3 cellular contexts compared by ENCODE assay signal in the genomic region with DNA sequence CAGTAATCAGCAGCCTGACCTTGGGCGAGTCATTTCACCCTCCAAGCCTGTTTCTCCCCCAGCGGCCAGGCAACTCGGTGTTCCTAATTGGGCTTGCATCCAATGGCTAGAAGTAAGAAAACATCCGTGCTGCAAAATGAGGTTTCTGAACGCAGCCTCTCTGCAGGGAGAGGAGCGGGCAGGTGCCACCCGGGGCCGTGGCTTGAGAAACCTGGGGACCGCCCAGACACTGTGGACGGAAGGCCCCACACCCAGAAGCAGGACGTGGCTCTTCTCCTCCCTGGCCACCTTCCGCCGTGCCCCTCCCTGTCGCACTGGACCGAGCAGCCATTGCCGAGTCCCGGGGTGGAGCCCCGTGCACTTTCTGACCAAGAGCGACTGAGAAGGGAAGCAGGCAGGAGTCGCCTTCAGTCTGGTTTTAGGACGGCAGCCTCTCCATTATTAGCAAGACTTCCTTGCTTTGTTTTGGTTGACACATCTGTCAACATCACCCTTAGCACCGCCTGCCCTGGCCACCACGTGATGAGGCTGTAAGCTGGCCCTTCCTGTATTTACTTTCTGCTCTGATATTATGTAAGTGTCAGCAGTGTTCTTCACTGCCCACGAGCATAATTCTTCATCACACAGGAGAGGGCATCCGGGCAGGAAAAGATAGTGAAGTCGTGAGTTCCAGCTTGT.
TF ChIP-seq lines count a peak whose summit lies in the region.

No MANE protein-coding gene starts in this region.

TF ChIP-seq in Ishikawa, 13 proteins besides CTCF, POLR2A, EP300 and RAD21:
- TF ChIP-seq CEBPB (IDR thresholded peaks at IDR 0.05) (no peak), MAX (IDR thresholded peaks at IDR 0.05) (peak; percentile 85), YY1 (IDR thresholded peaks at IDR 0.05; ENCODE audit: low read depth) (0 out of 2 replicates have a peak, but pooled peaks have one; percentile 54), TEAD4 (IDR thresholded peaks at IDR 0.05) (no peak), NFIC (IDR thresholded peaks at IDR 0.05) (no peak), CREB1 (IDR thresholded peaks at IDR 0.05; ENCODE audit: low read depth) (no peak), FOXM1 (IDR thresholded peaks at IDR 0.05; ENCODE audit: borderline replicate concordance, low read depth) (no peak), ZBTB7A (IDR thresholded peaks at IDR 0.05; ENCODE audit: low read depth) (no peak)
- TF ChIP-seq, protein P1, sequence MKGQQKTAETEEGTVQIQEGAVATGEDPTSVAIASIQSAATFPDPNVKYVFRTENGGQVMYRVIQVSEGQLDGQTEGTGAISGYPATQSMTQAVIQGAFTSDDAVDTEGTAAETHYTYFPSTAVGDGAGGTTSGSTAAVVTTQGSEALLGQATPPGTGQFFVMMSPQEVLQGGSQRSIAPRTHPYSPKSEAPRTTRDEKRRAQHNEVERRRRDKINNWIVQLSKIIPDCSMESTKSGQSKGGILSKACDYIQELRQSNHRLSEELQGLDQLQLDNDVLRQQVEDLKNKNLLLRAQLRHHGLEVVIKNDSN (IDR thresholded peaks at IDR 0.05): peak; percentile 95
- TF ChIP-seq, protein P2, sequence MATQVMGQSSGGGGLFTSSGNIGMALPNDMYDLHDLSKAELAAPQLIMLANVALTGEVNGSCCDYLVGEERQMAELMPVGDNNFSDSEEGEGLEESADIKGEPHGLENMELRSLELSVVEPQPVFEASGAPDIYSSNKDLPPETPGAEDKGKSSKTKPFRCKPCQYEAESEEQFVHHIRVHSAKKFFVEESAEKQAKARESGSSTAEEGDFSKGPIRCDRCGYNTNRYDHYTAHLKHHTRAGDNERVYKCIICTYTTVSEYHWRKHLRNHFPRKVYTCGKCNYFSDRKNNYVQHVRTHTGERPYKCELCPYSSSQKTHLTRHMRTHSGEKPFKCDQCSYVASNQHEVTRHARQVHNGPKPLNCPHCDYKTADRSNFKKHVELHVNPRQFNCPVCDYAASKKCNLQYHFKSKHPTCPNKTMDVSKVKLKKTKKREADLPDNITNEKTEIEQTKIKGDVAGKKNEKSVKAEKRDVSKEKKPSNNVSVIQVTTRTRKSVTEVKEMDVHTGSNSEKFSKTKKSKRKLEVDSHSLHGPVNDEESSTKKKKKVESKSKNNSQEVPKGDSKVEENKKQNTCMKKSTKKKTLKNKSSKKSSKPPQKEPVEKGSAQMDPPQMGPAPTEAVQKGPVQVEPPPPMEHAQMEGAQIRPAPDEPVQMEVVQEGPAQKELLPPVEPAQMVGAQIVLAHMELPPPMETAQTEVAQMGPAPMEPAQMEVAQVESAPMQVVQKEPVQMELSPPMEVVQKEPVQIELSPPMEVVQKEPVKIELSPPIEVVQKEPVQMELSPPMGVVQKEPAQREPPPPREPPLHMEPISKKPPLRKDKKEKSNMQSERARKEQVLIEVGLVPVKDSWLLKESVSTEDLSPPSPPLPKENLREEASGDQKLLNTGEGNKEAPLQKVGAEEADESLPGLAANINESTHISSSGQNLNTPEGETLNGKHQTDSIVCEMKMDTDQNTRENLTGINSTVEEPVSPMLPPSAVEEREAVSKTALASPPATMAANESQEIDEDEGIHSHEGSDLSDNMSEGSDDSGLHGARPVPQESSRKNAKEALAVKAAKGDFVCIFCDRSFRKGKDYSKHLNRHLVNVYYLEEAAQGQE (IDR thresholded peaks at IDR 0.05; ENCODE audit: low read depth): no peak

TF ChIP-seq in SK-N-SH, 30 proteins besides CTCF, POLR2A, EP300 and RAD21 (continues in another document):
- TF ChIP-seq TAF1 (IDR thresholded peaks at IDR 0.05; ENCODE audit: borderline replicate concordance, low read depth, low read length) (no peak), EZH2phosphoT487 (IDR thresholded peaks at IDR 0.05; ENCODE audit: borderline replicate concordance, low read depth) (no peak), RCOR1 (IDR thresholded peaks at IDR 0.05; ENCODE audit: low read length) (no peak), PBX3 (IDR thresholded peaks at IDR 0.05) (no peak), POLR2AphosphoS5 (IDR thresholded peaks at IDR 0.05; ENCODE audit: low read depth, low read length) (no peak), GABPA (IDR thresholded peaks at IDR 0.05; ENCODE audit: low read depth) (peak; percentile 32; the same call in 1 of the 2 replicates), ELF1 (IDR thresholded peaks at IDR 0.05) (no peak), ZBTB33 (IDR thresholded peaks at IDR 0.05; ENCODE audit: borderline replicate concordance, low read depth) (no peak), SIN3A (IDR thresholded peaks at IDR 0.05; ENCODE audit: borderline replicate concordance, low read depth, low read length) (peak; percentile 97), JUND (IDR thresholded peaks at IDR 0.05) (no peak), FOXJ3 (CRISPR knock-in tag; IDR thresholded peaks at IDR 0.05) (no peak), RFX5 (IDR thresholded peaks at IDR 0.05; ENCODE audit: low read length) (no peak), MXI1 (IDR thresholded peaks at IDR 0.05; ENCODE audit: low read depth, low read length) (peak; percentile 98), MAX (IDR thresholded peaks at IDR 0.05; ENCODE audit: low read depth) (peak; percentile 95), CHD2 (IDR thresholded peaks at IDR 0.05; ENCODE audit: low read length, partially characterized antibody) (no peak), SMC3 (IDR thresholded peaks at IDR 0.05; ENCODE audit: low read depth, low read length) (no peak)
- TF ChIP-seq, protein P1 (IDR thresholded peaks at IDR 0.05; ENCODE audit: borderline replicate concordance, low read depth): peak; percentile 89
- TF ChIP-seq, protein P3, sequence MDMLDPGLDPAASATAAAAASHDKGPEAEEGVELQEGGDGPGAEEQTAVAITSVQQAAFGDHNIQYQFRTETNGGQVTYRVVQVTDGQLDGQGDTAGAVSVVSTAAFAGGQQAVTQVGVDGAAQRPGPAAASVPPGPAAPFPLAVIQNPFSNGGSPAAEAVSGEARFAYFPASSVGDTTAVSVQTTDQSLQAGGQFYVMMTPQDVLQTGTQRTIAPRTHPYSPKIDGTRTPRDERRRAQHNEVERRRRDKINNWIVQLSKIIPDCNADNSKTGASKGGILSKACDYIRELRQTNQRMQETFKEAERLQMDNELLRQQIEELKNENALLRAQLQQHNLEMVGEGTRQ (IDR thresholded peaks at IDR 0.05; ENCODE audit: borderline replicate concordance, low read depth, low read length): peak; percentile 54; the same call in 1 of the 2 replicates

TF ChIP-seq in GM12878, 131 proteins besides CTCF, POLR2A, EP300 and RAD21 (continues in another document):
- TF ChIP-seq NKRF (conservative IDR thresholded peaks at IDR 0.05) (peak; percentile 74), FOXK2 (IDR thresholded peaks at IDR 0.05) (peak; percentile 82), CBFB (IDR thresholded peaks at IDR 0.05; ENCODE audit: low read depth) (no peak; the same call in 1 of the 2 replicates), YY1 (IDR thresholded peaks at IDR 0.05; ENCODE audit: low read depth, low read length) (peak; percentile 71; the same call in 1 of the 2 replicates), IKZF2 (IDR thresholded peaks at IDR 0.05) (peak in 1 of 2 experiments; percentile 22; a peak in 1 of 4 replicates), ZNF207 (IDR thresholded peaks at IDR 0.05; ENCODE audit: borderline replicate concordance) (no peak), GATAD2B (conservative IDR thresholded peaks at IDR 0.05; ENCODE audit: low read depth) (no peak), LARP7 (IDR thresholded peaks at IDR 0.05) (peak; percentile 44), SIN3A (IDR thresholded peaks at IDR 0.05; ENCODE audit: low read depth, low read length) (peak; percentile 95), MYC (IDR thresholded peaks at IDR 0.05; ENCODE audit: insufficient read depth, insufficient read length, insufficient replicate concordance, low read length, severe bottlenecking) (no peak), SMC3 (IDR thresholded peaks at IDR 0.05; ENCODE audit: borderline replicate concordance, low read length) (0 out of 2 replicates have a peak, but pooled peaks have one; percentile 5), MEF2B (IDR thresholded peaks at IDR 0.05; ENCODE audit: partially characterized antibody, poor library complexity, severe bottlenecking) (no peak), CHD1 (IDR thresholded peaks at IDR 0.05; ENCODE audit: low read depth, low read length) (peak; percentile 56; the same call in 1 of the 2 replicates), MAX (IDR thresholded peaks at IDR 0.05; ENCODE audit: low read depth, low read length) (peak; percentile 96), FOS (IDR thresholded peaks at IDR 0.05; ENCODE audit: borderline replicate concordance, extremely low read depth, insufficient read length) (no peak), NFIC (IDR thresholded peaks at IDR 0.05; ENCODE audit: low read depth, low read length) (0 out of 2 replicates have a peak, but pooled peaks have one; percentile 7), PAX5 (IDR thresholded peaks at IDR 0.05; ENCODE audit: borderline replicate concordance, low read depth, low read length) (no peak), TAF1 (IDR thresholded peaks at IDR 0.05; ENCODE audit: borderline replicate concordance, low read depth, low read length) (peak; percentile 29; the same call in 1 of the 2 replicates), NR2C1 (IDR thresholded peaks at IDR 0.05) (no peak), SRF (IDR thresholded peaks at IDR 0.05; ENCODE audit: low read depth in 2 of 2, low read length in 2 of 2) (no peak)
- TF ChIP-seq, protein P4, sequence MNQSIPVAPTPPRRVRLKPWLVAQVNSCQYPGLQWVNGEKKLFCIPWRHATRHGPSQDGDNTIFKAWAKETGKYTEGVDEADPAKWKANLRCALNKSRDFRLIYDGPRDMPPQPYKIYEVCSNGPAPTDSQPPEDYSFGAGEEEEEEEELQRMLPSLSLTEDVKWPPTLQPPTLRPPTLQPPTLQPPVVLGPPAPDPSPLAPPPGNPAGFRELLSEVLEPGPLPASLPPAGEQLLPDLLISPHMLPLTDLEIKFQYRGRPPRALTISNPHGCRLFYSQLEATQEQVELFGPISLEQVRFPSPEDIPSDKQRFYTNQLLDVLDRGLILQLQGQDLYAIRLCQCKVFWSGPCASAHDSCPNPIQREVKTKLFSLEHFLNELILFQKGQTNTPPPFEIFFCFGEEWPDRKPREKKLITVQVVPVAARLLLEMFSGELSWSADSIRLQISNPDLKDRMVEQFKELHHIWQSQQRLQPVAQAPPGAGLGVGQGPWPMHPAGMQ (IDR thresholded peaks at IDR 0.05; ENCODE audit: borderline replicate concordance): no peak
- TF ChIP-seq, protein P3 (IDR thresholded peaks at IDR 0.05; ENCODE audit: borderline replicate concordance, low read depth, low read length): peak; percentile 78
- TF ChIP-seq, protein P1 (IDR thresholded peaks at IDR 0.05; ENCODE audit: borderline replicate concordance, extremely low read length, insufficient read depth, low read depth, low read length): peak; percentile 74
- TF ChIP-seq, protein P5, sequence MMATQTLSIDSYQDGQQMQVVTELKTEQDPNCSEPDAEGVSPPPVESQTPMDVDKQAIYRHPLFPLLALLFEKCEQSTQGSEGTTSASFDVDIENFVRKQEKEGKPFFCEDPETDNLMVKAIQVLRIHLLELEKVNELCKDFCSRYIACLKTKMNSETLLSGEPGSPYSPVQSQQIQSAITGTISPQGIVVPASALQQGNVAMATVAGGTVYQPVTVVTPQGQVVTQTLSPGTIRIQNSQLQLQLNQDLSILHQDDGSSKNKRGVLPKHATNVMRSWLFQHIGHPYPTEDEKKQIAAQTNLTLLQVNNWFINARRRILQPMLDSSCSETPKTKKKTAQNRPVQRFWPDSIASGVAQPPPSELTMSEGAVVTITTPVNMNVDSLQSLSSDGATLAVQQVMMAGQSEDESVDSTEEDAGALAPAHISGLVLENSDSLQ (IDR thresholded peaks at IDR 0.05): peak; percentile 72
- TF ChIP-seq, protein P6, sequence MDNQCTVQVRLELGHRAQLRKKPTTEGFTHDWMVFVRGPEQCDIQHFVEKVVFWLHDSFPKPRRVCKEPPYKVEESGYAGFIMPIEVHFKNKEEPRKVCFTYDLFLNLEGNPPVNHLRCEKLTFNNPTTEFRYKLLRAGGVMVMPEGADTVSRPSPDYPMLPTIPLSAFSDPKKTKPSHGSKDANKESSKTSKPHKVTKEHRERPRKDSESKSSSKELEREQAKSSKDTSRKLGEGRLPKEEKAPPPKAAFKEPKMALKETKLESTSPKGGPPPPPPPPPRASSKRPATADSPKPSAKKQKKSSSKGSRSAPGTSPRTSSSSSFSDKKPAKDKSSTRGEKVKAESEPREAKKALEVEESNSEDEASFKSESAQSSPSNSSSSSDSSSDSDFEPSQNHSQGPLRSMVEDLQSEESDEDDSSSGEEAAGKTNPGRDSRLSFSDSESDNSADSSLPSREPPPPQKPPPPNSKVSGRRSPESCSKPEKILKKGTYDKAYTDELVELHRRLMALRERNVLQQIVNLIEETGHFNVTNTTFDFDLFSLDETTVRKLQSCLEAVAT (IDR thresholded peaks at IDR 0.05): peak; percentile 90
